ENCODE assay signal across 8 cellular contexts in the genomic region with DNA sequence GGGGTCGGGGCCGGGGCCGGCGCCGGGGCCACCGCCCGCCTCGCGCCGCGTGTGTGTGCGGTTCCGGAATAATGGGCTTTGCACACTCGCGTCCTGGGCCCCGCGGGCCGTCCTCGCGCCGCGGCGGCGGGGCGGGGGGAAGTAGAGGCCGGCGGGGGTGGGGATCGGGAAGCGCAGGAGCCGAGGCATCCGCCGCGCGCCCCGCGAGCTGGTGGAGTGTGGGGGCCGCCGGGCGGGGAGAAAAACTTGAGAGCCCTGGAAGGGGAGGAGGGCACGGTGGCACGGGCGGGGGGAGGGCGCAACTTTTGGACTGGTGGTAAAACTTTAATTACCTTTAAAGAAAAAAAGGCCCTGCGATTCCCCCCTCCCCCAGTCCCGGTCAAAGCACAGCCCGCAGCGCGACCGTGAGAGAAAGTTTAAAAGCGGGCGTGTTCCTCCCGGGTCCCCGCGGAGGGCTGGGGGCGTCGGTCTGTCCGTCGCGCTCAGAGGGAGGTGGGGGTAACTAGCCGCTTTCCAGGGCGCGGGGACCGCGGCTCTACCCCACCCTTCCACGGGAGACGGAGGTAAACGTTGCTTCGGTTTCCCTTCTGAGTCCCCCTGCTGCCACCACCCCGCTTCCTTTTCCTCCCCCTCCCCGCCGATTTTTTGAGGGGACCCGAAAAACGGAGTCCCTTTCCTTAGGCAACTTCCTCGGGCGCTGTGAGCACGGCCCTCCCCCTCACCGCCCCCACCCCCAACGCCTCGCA. TPM values are rescaled to one million over a fixed set of nuclear protein-coding genes. Genes with fewer than 3 reads are reported as not detected.
A peak's percentile ranks its signal among the peaks of the same experiment; 100 is the strongest.
DNase-seq lines count a peak whose midpoint lies in the region; ATAC-seq and TF ChIP-seq lines count a peak whose summit lies in the region.

No MANE protein-coding gene starts in this region.

- intact Hi-C loops in esophagus squamous epithelium (cut with DNase I): no loop called here
- intact Hi-C loops in natural killer cell (cut with micrococcal nuclease): loop anchor here (5.0 kb wide), 2 partner anchors 83 to 528 kb away; no protein-coding TSS in a partner anchor

- TF ChIP-seq CTCF in esophagus squamous epithelium (IDR thresholded peaks at IDR 0.05) (no peak), natural killer cell (IDR thresholded peaks at IDR 0.05) (no peak), tibial nerve (IDR thresholded peaks at IDR 0.05) (no peak)

- peaks cover 5% of the 10 kb centered on the region; the same call in 1 of the 2 replicates for H3K36me3 ChIP-seq in KOPT-K1 (ENCODE audit: insufficient read depth, low read length)
- H3K36me3 ChIP-seq in esophagus squamous epithelium: peaks cover 0 to 5% (median 0%) of the 10 kb centered on the region in 3 donors
- no peaks in the 10 kb centered on the region for H3K36me3 ChIP-seq in tibial nerve

- no peaks in the 10 kb centered on the region for H3K9me3 Mint-ChIP-seq in activated T-cell treated with anti-CD3 and anti-CD28 coated beads, Interleukin-2, amount 50 U/mL, for 4 hours
- no peaks in the 10 kb centered on the region for H3K9me3 Mint-ChIP-seq in natural killer cell

- H3K27ac Mint-ChIP-seq in natural killer cell: peak overlapping the region; percentile 89 to 92

- H3K36me3 Mint-ChIP-seq in activated T-cell treated with anti-CD3 and anti-CD28 coated beads, Interleukin-2, amount 50 U/mL, for 4 hours (ENCODE audit: insufficient read depth): peaks cover 18% of the 10 kb centered on the region
- peaks cover 8% of the 10 kb centered on the region for H3K36me3 Mint-ChIP-seq in natural killer cell

- H3K27ac ChIP-seq in KOPT-K1 (ENCODE audit: low read depth, low read length, poor library complexity, severe bottlenecking) (peak overlapping the region; percentile 46), esophagus squamous epithelium (peak overlapping the region; percentile 77 to 94 (median 85)), tibial nerve (peak overlapping the region; percentile 85 to 93 (median 92))

- TF ChIP-seq POLR2A in esophagus squamous epithelium (IDR thresholded peaks at IDR 0.05) (no peak), tibial nerve (IDR thresholded peaks at IDR 0.05) (no peak)

- peak; percentile 33 for DNase-seq in activated T-cell treated with anti-CD3 and anti-CD28 coated beads, Interleukin-2, amount 50 U/mL, for 4 hours
- DNase-seq in esophagus squamous epithelium (lab: John Stamatoyannopoulos, UW): no peak
- peak; percentile 35 for DNase-seq in natural killer cell
- peak; percentile 13 to 27 for DNase-seq in tibial nerve (ENCODE audit: low spot score in 2 of 2)
- DNase-seq in NCI-H1048 (lab: John Stamatoyannopoulos, UW): no peak
- no peak for DNase-seq in NCI-H2107 treated with DMSO at 0.1 percent for 48 hours (lab: John Stamatoyannopoulos, UW; ENCODE audit: unreplicated experiment)

- H3K27me3 ChIP-seq in esophagus squamous epithelium (no peaks in the 10 kb centered on the region), tibial nerve (no peaks in the 10 kb centered on the region)

- peak overlapping the region; percentile 96 for H3K4me3 Mint-ChIP-seq in activated T-cell treated with anti-CD3 and anti-CD28 coated beads, Interleukin-2, amount 50 U/mL, for 4 hours
- H3K4me3 Mint-ChIP-seq in natural killer cell: peak overlapping the region; percentile 99

- TF ChIP-seq EP300 in tibial nerve (IDR thresholded peaks at IDR 0.05): no peak

- H3K27me3 Mint-ChIP-seq in activated T-cell treated with anti-CD3 and anti-CD28 coated beads, Interleukin-2, amount 50 U/mL, for 4 hours (ENCODE audit: low read depth): no peaks in the 10 kb centered on the region
- H3K27me3 Mint-ChIP-seq in natural killer cell (ENCODE audit: low read depth in 2 of 2): no peaks in the 10 kb centered on the region

- H3K4me3 ChIP-seq in GM08714 (ENCODE audit: low read length) (peak overlapping the region; percentile 86), esophagus squamous epithelium (peak overlapping the region; percentile 62 to 92 (median 76)), tibial nerve (peak overlapping the region; percentile 66 to 96 (median 80))

- H3K9me3 ChIP-seq in KOPT-K1 (ENCODE audit: insufficient read depth, low read length, poor library complexity, severe bottlenecking) (no peaks in the 10 kb centered on the region), esophagus squamous epithelium (no peaks in the 10 kb centered on the region), tibial nerve (no peaks in the 10 kb centered on the region)

- WGBS in esophagus squamous epithelium, 2 donors: 0% methylated on average over 3 to 41 of the region's 79 CpGs
- WGBS in tibial nerve, 2 donors: 0% methylated on average over 46 to 65 of the region's 79 CpGs

- H3K4me1 Mint-ChIP-seq in activated T-cell treated with anti-CD3 and anti-CD28 coated beads, Interleukin-2, amount 50 U/mL, for 4 hours (ENCODE audit: low read depth): peaks cover 22% of the 10 kb centered on the region
- H3K4me1 Mint-ChIP-seq in natural killer cell: peaks cover 14 to 20% of the 10 kb centered on the region in 2 donors

- peaks cover 0 to 7% (median 0%) of the 10 kb centered on the region in 3 donors for H3K4me1 ChIP-seq in esophagus squamous epithelium
- H3K4me1 ChIP-seq in tibial nerve: peaks cover 0 to 12% (median 0%) of the 10 kb centered on the region in 4 donors

- ATAC-seq in activated T-cell treated with anti-CD3 and anti-CD28 coated beads, Interleukin-2, amount 50 U/mL, for 4 hours: peak; percentile 9 to 12
- ATAC-seq in natural killer cell: peak; percentile 11 to 19 (median 14)

RNA-seq across cellular contexts. Expression of gene L3MBTL3, which starts 1.9 kb away (rescaled TPM):
- 10 to 100 TPM; 10.0 to 13.5 (median 11.8) TPM for total RNA-seq in activated T-cell treated with anti-CD3 and anti-CD28 coated beads, Interleukin-2, amount 50 U/mL, for 4 hours
- total RNA-seq in esophagus squamous epithelium (1 to 10 TPM; 1.2 to 5.3 (median 3.3) TPM), natural killer cell (10 to 100 TPM; 24.1 to 42.4 (median 27.5) TPM), tibial nerve (10 to 100 TPM; 12.3 to 17.3 (median 14.4) TPM)

Comparison
In these comparisons a context has a peak if more than half of its experiments do, and no peak if none do; other contexts are left out.
1. DNase-seq: peak in activated T-cell treated with anti-CD3 and anti-CD28 coated beads, Interleukin-2, amount 50 U/mL, for 4 hours (single experiment), natural killer cell (single experiment) and tibial nerve (2 of 2); none in esophagus squamous epithelium (single experiment), NCI-H1048 (single experiment) and NCI-H2107 treated with DMSO at 0.1 percent for 48 hours (single experiment).
2. Peak in every context shown above with its lines, with median percentiles within 50 percentile points of each other: H3K4me3 ChIP-seq and H3K27ac ChIP-seq.